24 cellular contexts compared by ENCODE assay signal in the genomic region with DNA sequence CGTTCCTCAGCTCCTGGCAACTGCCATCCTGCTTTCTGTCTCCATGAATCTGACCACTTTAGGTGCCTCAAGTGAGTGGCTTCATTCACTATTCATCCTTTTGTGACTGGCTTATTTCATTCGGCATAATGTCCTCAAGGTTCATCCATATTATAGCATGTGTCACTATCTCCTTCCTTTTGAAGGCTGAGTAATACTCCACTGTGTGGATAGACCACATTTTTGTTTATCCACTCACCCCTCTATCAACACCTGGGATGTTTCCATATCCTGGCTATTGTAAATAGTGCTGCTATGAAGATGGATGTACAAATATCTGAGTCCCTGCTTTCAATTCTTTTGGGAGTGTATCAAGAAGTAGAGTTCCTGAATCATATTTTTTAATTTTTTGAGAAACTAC.
"Had no signal": no experiment of that assay in that cellular context is flagged by ENCODE, and none has a peak within 500 bp of the region (broad histone marks: within the 10 kb centered on the region; RNA-seq: fewer than 3 reads in every experiment).

No MANE protein-coding gene starts in this region.

- H3K27me3 ChIP-seq: neural progenitor cell, ovary, right lobe of liver, sigmoid colon, stomach, thyroid gland, tibial nerve, upper lobe of right lung, uterus had no signal

- H3K79me2 ChIP-seq: parathyroid adenoma had no signal

- H2AFZ ChIP-seq: neural progenitor cell, parathyroid adenoma had no signal

- H3K9ac ChIP-seq: neural progenitor cell, parathyroid adenoma had no signal

- ATAC-seq: natural killer cell; stimulated activated effector memory CD8-positive, alpha-beta T cell treated with anti-CD3 and anti-CD28 coated beads, Interleukin-12 subunit alpha, Interleukin-12 subunit beta, amount 100 ng/mL, for 72 hours; stimulated activated naive B cell treated with anti-CD40 and anti-IgM and Interleukin-4, amounts not matched to agents 10 μg/mL and 1 μg/mL and 100 μg/mL, for 72 hours; upper lobe of right lung had no signal

- H3K9me3 ChIP-seq: ovary, psoas muscle, right lobe of liver, sigmoid colon, stomach, thoracic aorta, thyroid gland, tibial nerve, upper lobe of right lung, uterus had no signal

- DNase-seq: natural killer cell; occipital lobe; ovary; posterior cingulate gyrus; psoas muscle; right cardiac atrium; right lobe of liver; sigmoid colon; small intestine; stimulated activated CD4-positive, alpha-beta T cell treated with anti-CD3 and anti-CD28 coated beads, Interleukin-15, amount 100 ng/mL, for 24 hours; stimulated activated CD4-positive, alpha-beta T cell treated with anti-CD3 and anti-CD28 coated beads, Interleukin-2, amount 100 ng/mL, for 24 hours; stimulated activated CD4-positive, alpha-beta T cell treated with anti-CD3 and anti-CD28 coated beads, Interleukin-2, amount 100 ng/mL, for 48 hours; stimulated activated CD4-positive, alpha-beta T cell treated with anti-CD3 and anti-CD28 coated beads, Interleukin-4, amount 100 ng/mL, for 24 hours; stimulated activated naive B cell treated with anti-CD40 and anti-IgM and Interleukin-4, amounts not matched to agents 10 μg/mL and 1 μg/mL and 100 μg/mL, for 72 hours; stimulated activated naive CD4-positive, alpha-beta T cell treated with Interleukin-2 at 50 U/mL for 16 hours; stomach; thyroid gland; upper lobe of right lung; uterus had no signal

- H3K4me3 ChIP-seq: neural progenitor cell, ovary, psoas muscle, right lobe of liver, sigmoid colon, stomach, thyroid gland, tibial nerve, upper lobe of right lung, uterus had no signal

- FAIRE-seq: small intestine had no signal

- H3K36me3 ChIP-seq: neural progenitor cell, ovary, right lobe of liver, sigmoid colon, stomach, thoracic aorta, thyroid gland, tibial nerve, upper lobe of right lung, uterus had no signal

- H3K4me1 ChIP-seq: parathyroid adenoma, sigmoid colon, stomach, upper lobe of right lung, uterus had no signal

- H3K27ac ChIP-seq: neural progenitor cell, ovary, parathyroid adenoma, psoas muscle, right lobe of liver, sigmoid colon, stomach, thyroid gland, tibial nerve, upper lobe of right lung, uterus had no signal
